ENCODE assay signal across 1 cellular context in genomic region chr12:25025260-25025659, GRCh38.
TF ChIP-seq lines count a peak whose summit lies in the region.

No MANE protein-coding gene starts in this region.

TF ChIP-seq in GM12878, 131 proteins besides CTCF, POLR2A, EP300 and RAD21 (continued from another document):
- TF ChIP-seq BCLAF1 (IDR thresholded peaks at IDR 0.05), result no peak
- TF ChIP-seq HDAC2 (IDR thresholded peaks at IDR 0.05), result no peak
- TF ChIP-seq RCOR1 (conservative IDR thresholded peaks at IDR 0.05; ENCODE audit: low read depth, low read length), result no peak
- TF ChIP-seq SMC3 (IDR thresholded peaks at IDR 0.05; ENCODE audit: borderline replicate concordance, low read length), result no peak
- TF ChIP-seq MAX (IDR thresholded peaks at IDR 0.05; ENCODE audit: low read depth, low read length), result no peak
- no peak for TF ChIP-seq ZNF217 (IDR thresholded peaks at IDR 0.05)
